ENCODE assay signal across 16 cellular contexts in genomic region chr14:34113051-34113511, GRCh38.
DNase-seq lines count a peak whose midpoint lies in the region; ATAC-seq and TF ChIP-seq lines count a peak whose summit lies in the region.
"Had no signal": no experiment of that assay in that cellular context is flagged by ENCODE, and none has a peak within 500 bp of the region (broad histone marks: within the 10 kb centered on the region; RNA-seq: fewer than 3 reads in every experiment).

No MANE protein-coding gene starts in this region.

- WGBS in esophagus muscularis mucosa = 56% methylated on average over 5 of the region's 5 CpGs

- peak; percentile 38 for DNase-seq in AG20443 (ENCODE audit: low spot score)
- DNase-seq in astrocyte of the hippocampus (ENCODE audit: low read depth, low spot score) = peak; percentile 79
- DNase-seq in kidney tubule cell (ENCODE audit: low spot score) = peak; percentile 23
- no peak for DNase-seq in erythroblast (lab: John Stamatoyannopoulos, UW)
- no peak for DNase-seq in esophagus muscularis mucosa (ENCODE audit: extremely low spot score)
- no peak for DNase-seq in GF-D8 (lab: John Stamatoyannopoulos, UW)
- DNase-seq: activated B cell treated with CpG ODN at 0.5 μM for 24 hours; activated T-cell treated with anti-CD3 and anti-CD28 coated beads for 4 hours; anterior cingulate cortex; effector memory CD4-positive, alpha-beta T cell; MV-4-11; NCI-H510A; pancreas had no signal

- no peak overlapping the region for H3K4me3 ChIP-seq in esophagus muscularis mucosa
- H3K4me3 ChIP-seq: pancreas had no signal

- peaks cover 0 to 14% (median 8%) of the 10 kb centered on the region in 4 donors for H3K4me1 ChIP-seq in esophagus muscularis mucosa

- ATAC-seq in stimulated activated memory B cell treated with anti-CD40 and anti-IgM and Interleukin-4, amounts not matched to agents 10 μg/mL and 1 μg/mL and 100 μg/mL, for 72 hours = no peak

- no peaks in the 10 kb centered on the region for H3K27me3 ChIP-seq in esophagus muscularis mucosa
- H3K27me3 ChIP-seq: pancreas had no signal

- H3K36me3 ChIP-seq in esophagus muscularis mucosa = no peaks in the 10 kb centered on the region
- H3K36me3 ChIP-seq: pancreas had no signal

- TF ChIP-seq EP300 in Ishikawa (IDR thresholded peaks at IDR 0.05; ENCODE audit: borderline replicate concordance) = no peak
- no peak for TF ChIP-seq EP300 in esophagus muscularis mucosa (IDR thresholded peaks at IDR 0.05)

- H3K4me3 Mint-ChIP-seq in stimulated activated memory B cell treated with anti-CD40 and anti-IgM and Interleukin-4, amounts not matched to agents 10 μg/mL and 1 μg/mL and 100 μg/mL, for 72 hours = no peak overlapping the region
- H3K4me3 Mint-ChIP-seq: activated B cell treated with CpG ODN at 0.5 μM for 24 hours had no signal

- no peaks in the 10 kb centered on the region for H3K4me1 Mint-ChIP-seq in stimulated activated memory B cell treated with anti-CD40 and anti-IgM and Interleukin-4, amounts not matched to agents 10 μg/mL and 1 μg/mL and 100 μg/mL, for 72 hours
- H3K4me1 Mint-ChIP-seq: activated B cell treated with CpG ODN at 0.5 μM for 24 hours, CD14-positive monocyte had no signal

- TF ChIP-seq POLR2A in erythroblast (IDR thresholded peaks at IDR 0.05; ENCODE audit: low read length) (no peak), esophagus muscularis mucosa (IDR thresholded peaks at IDR 0.05; ENCODE audit: low read depth) (no peak)

- no peak overlapping the region for H3K27ac Mint-ChIP-seq in stimulated activated memory B cell treated with anti-CD40 and anti-IgM and Interleukin-4, amounts not matched to agents 10 μg/mL and 1 μg/mL and 100 μg/mL, for 72 hours
- H3K27ac Mint-ChIP-seq: activated B cell treated with CpG ODN at 0.5 μM for 24 hours, CD14-positive monocyte had no signal

- H3K9me3 ChIP-seq in esophagus muscularis mucosa = no peaks in the 10 kb centered on the region
- H3K9me3 ChIP-seq: pancreas had no signal

- TF ChIP-seq CTCF in esophagus muscularis mucosa (IDR thresholded peaks at IDR 0.05) = no peak

- TF ChIP-seq RAD21 in Ishikawa (IDR thresholded peaks at IDR 0.05; ENCODE audit: low read depth) = no peak

- no peaks in the 10 kb centered on the region for H3K36me3 Mint-ChIP-seq in stimulated activated memory B cell treated with anti-CD40 and anti-IgM and Interleukin-4, amounts not matched to agents 10 μg/mL and 1 μg/mL and 100 μg/mL, for 72 hours
- H3K36me3 Mint-ChIP-seq: CD14-positive monocyte had no signal

- intact Hi-C loops in esophagus muscularis mucosa (cut with DNase I) = no loop called here

- H3K27ac ChIP-seq in esophagus muscularis mucosa (replicated peaks in 1 of 4) = no peak overlapping the region
- H3K27ac ChIP-seq: pancreas had no signal

- no peaks in the 10 kb centered on the region for H3K27me3 Mint-ChIP-seq in stimulated activated memory B cell treated with anti-CD40 and anti-IgM and Interleukin-4, amounts not matched to agents 10 μg/mL and 1 μg/mL and 100 μg/mL, for 72 hours

- peaks cover 5% of the 10 kb centered on the region for H3K9me3 Mint-ChIP-seq in stimulated activated memory B cell treated with anti-CD40 and anti-IgM and Interleukin-4, amounts not matched to agents 10 μg/mL and 1 μg/mL and 100 μg/mL, for 72 hours

TF ChIP-seq in Ishikawa, 13 proteins besides CTCF, POLR2A, EP300 and RAD21:
- TF ChIP-seq TEAD4 (IDR thresholded peaks at IDR 0.05) (peak; percentile 28; the same call in 1 of the 2 replicates), TCF12 (IDR thresholded peaks at IDR 0.05; ENCODE audit: low read depth) (no peak), ZBTB7A (IDR thresholded peaks at IDR 0.05; ENCODE audit: low read depth) (no peak), CEBPB (IDR thresholded peaks at IDR 0.05) (peak; percentile 32), CREB1 (IDR thresholded peaks at IDR 0.05; ENCODE audit: low read depth) (no peak)

Comparison
In these comparisons a context has a peak if more than half of its experiments do, and no peak if none do; other contexts are left out.
1. DNase-seq: peak in AG20443 (single experiment), astrocyte of the hippocampus (single experiment) and kidney tubule cell (single experiment); none in erythroblast (0 of 2), esophagus muscularis mucosa (single experiment) and GF-D8 (single experiment).